In genomic region chr3:74750901-74751300, GRCh38 we compare ENCODE assay signal across 28 cellular contexts.
"Had no signal": no experiment of that assay in that cellular context is flagged by ENCODE, and none has a peak within 500 bp of the region (broad histone marks: within the 10 kb centered on the region; RNA-seq: fewer than 3 reads in every experiment).

No MANE protein-coding gene starts in this region.

- H3K4me3 ChIP-seq: breast epithelium, Peyer's patch, SJSA1 had no signal

- H3K36me3 Mint-ChIP-seq: activated CD8-positive, alpha-beta memory T cell treated with anti-CD3 and anti-CD28 coated beads, Interleukin-2, amount 10 ng/mL, durations not matched to agents 7 days and 5 days; activated naive CD4-positive, alpha-beta T cell treated with anti-CD3 and anti-CD28 coated beads, Interleukin-2, amount 50 U/mL, for 24 hours; WTC11 had no signal

- H3K36me3 ChIP-seq: breast epithelium, Peyer's patch, SJSA1 had no signal

- H3K4me1 Mint-ChIP-seq: activated CD8-positive, alpha-beta memory T cell treated with anti-CD3 and anti-CD28 coated beads, Interleukin-2, amount 10 ng/mL, durations not matched to agents 7 days and 5 days; activated naive CD4-positive, alpha-beta T cell treated with anti-CD3 and anti-CD28 coated beads, Interleukin-2, amount 50 U/mL, for 24 hours; WTC11 had no signal

- H3K9me3 ChIP-seq: breast epithelium, Peyer's patch, SJSA1 had no signal

- H3K9ac ChIP-seq: KMS-11 had no signal

- DNase-seq: activated CD4-positive, alpha-beta T cell treated with anti-CD3 and anti-CD28 coated beads for 48 hours; activated CD4-positive, alpha-beta T cell treated with anti-CD3 and anti-CD28 coated beads, Interleukin-2, amount 50 U/mL, for 48 hours; activated CD4-positive, CD25-positive, alpha-beta regulatory T cell treated with anti-CD3 and anti-CD28 coated beads, Interleukin-2, amount 50 U/mL, for 72 hours; activated CD8-positive, alpha-beta memory T cell treated with anti-CD3 and anti-CD28 coated beads, Interleukin-2, amount 10 ng/mL, durations not matched to agents 7 days and 5 days; activated effector memory CD4-positive, alpha-beta T cell treated with Interleukin-2 at 50 U/mL for 16 hours; activated naive CD4-positive, alpha-beta T cell; activated T-cell treated with anti-CD3 and anti-CD28 coated beads, Interleukin-2, amount 50 U/mL, for 24 hours; NCI-H1092; NCI-H1417; NCI-H1930; NCI-H2171; NCI-H2227 treated with DMSO at 0.1 percent for 48 hours; NCI-H446 treated with DMSO at 0.1 percent for 48 hours; NCI-H524 treated with DMSO at 0.1 percent for 48 hours; NCI-H748 treated with DMSO at 0.1 percent for 48 hours; NK-92 treated with Interleukin-12 subunit alpha and Interleukin-12 subunit beta, amount 100 ng/mL, for 24 hours; Peyer's patch; SHP77; SW 1271 had no signal

- H3K27ac ChIP-seq: breast epithelium, KMS-11, Peyer's patch, RWPE1, SJSA1 had no signal

- ATAC-seq: activated CD8-positive, alpha-beta memory T cell treated with anti-CD3 and anti-CD28 coated beads, Interleukin-2, amount 10 ng/mL, durations not matched to agents 7 days and 5 days; SK-N-SH treated with all-trans-retinoic acid at 6 μM for 48 hours; WTC11 had no signal

- H3K27me3 ChIP-seq: breast epithelium, Peyer's patch, SJSA1 had no signal

- H3K9me3 Mint-ChIP-seq: WTC11 had no signal

- H3K4me1 ChIP-seq: breast epithelium, Peyer's patch, SJSA1 had no signal

- H3K4me3 Mint-ChIP-seq: activated CD8-positive, alpha-beta memory T cell treated with anti-CD3 and anti-CD28 coated beads, Interleukin-2, amount 10 ng/mL, durations not matched to agents 7 days and 5 days; activated naive CD4-positive, alpha-beta T cell treated with anti-CD3 and anti-CD28 coated beads, Interleukin-2, amount 50 U/mL, for 24 hours; activated T-cell treated with anti-CD3 and anti-CD28 coated beads, Interleukin-2, amount 50 U/mL, for 24 hours; activated T-helper 1 cell treated with anti-CD3 and anti-CD28 coated beads, Interleukin-12 subunit alpha, Interleukin-12 subunit beta, Interleukin-2, Interleukin-4 antibody, amounts not matched to agents 30 ng/mL and 10 ng/mL and 1 ng/mL, durations not matched to agents 14 hours and 24 hours and 36 hours; T-helper 1 cell treated with Interleukin-12 subunit alpha and Interleukin-12 subunit beta and Interleukin-4 antibody, amounts not matched to agents 30 μg/mL and 1 μg/mL, for 36 hours; WTC11 had no signal

- H3K27ac Mint-ChIP-seq: activated CD8-positive, alpha-beta memory T cell treated with anti-CD3 and anti-CD28 coated beads, Interleukin-2, amount 10 ng/mL, durations not matched to agents 7 days and 5 days; activated naive CD4-positive, alpha-beta T cell treated with anti-CD3 and anti-CD28 coated beads, Interleukin-2, amount 50 U/mL, for 24 hours; activated T-cell treated with anti-CD3 and anti-CD28 coated beads, Interleukin-2, amount 50 U/mL, for 24 hours; activated T-helper 1 cell treated with anti-CD3 and anti-CD28 coated beads, Interleukin-12 subunit alpha, Interleukin-12 subunit beta, Interleukin-2, Interleukin-4 antibody, amounts not matched to agents 30 ng/mL and 10 ng/mL and 1 ng/mL, durations not matched to agents 14 hours and 24 hours and 36 hours; T-helper 1 cell treated with Interleukin-12 subunit alpha and Interleukin-12 subunit beta and Interleukin-4 antibody, amounts not matched to agents 30 μg/mL and 1 μg/mL, for 36 hours; WTC11 had no signal

- H3K27me3 Mint-ChIP-seq: activated CD8-positive, alpha-beta memory T cell treated with anti-CD3 and anti-CD28 coated beads, Interleukin-2, amount 10 ng/mL, durations not matched to agents 7 days and 5 days; activated naive CD4-positive, alpha-beta T cell treated with anti-CD3 and anti-CD28 coated beads, Interleukin-2, amount 50 U/mL, for 24 hours; activated T-cell treated with anti-CD3 and anti-CD28 coated beads, Interleukin-2, amount 50 U/mL, for 24 hours had no signal
